ENCODE assay signal across 1 cellular context in genomic region chr6:158870418-158870957, GRCh38.
TF ChIP-seq lines count a peak whose summit lies in the region.

No MANE protein-coding gene starts in this region.

TF ChIP-seq in GM12878, 131 proteins besides CTCF, POLR2A, EP300 and RAD21 (continued from another document):
- TF ChIP-seq IRF5 (IDR thresholded peaks at IDR 0.05; ENCODE audit: borderline replicate concordance) (no peak), FOXM1 (IDR thresholded peaks at IDR 0.05; ENCODE audit: low read depth, low read length) (no peak), RELB (IDR thresholded peaks at IDR 0.05; ENCODE audit: low read depth) (no peak), ZBTB33 (IDR thresholded peaks at IDR 0.05) (no peak), POLR2AphosphoS5 (IDR thresholded peaks at IDR 0.05; ENCODE audit: low read length) (0 out of 2 replicates have a peak, but pooled peaks have one; percentile 2), GATAD2B (conservative IDR thresholded peaks at IDR 0.05; ENCODE audit: low read depth) (no peak), BRCA1 (IDR thresholded peaks at IDR 0.05; ENCODE audit: low read depth, low read length) (no peak), IKZF1 (conservative IDR thresholded peaks at IDR 0.05) (no peak), JUND (IDR thresholded peaks at IDR 0.05; ENCODE audit: low read depth, low read length) (no peak), REST (IDR thresholded peaks at IDR 0.05; ENCODE audit: low read depth, low read length) (no peak), ZNF207 (IDR thresholded peaks at IDR 0.05; ENCODE audit: borderline replicate concordance) (no peak), EZH2 (IDR thresholded peaks at IDR 0.05; ENCODE audit: borderline replicate concordance, control insufficient read depth, low read depth, low read length) (no peak), YY1 (IDR thresholded peaks at IDR 0.05; ENCODE audit: low read depth, low read length) (0 out of 2 replicates have a peak, but pooled peaks have one; percentile 60), NBN (IDR thresholded peaks at IDR 0.05) (0 out of 2 replicates have a peak, but pooled peaks have one; percentile 3)
